Comparison of ENCODE assay signal across 16 cellular contexts in genomic region chr10:119393019-119393418, GRCh38.
A peak's percentile ranks its signal among the peaks of the same experiment; 100 is the strongest.
DNase-seq lines count a peak whose midpoint lies in the region; ATAC-seq and TF ChIP-seq lines count a peak whose summit lies in the region.
"Had no signal": no experiment of that assay in that cellular context is flagged by ENCODE, and none has a peak within 500 bp of the region (broad histone marks: within the 10 kb centered on the region; RNA-seq: fewer than 3 reads in every experiment).

No MANE protein-coding gene starts in this region.

- peaks cover 2% of the 10 kb centered on the region for H3K36me3 Mint-ChIP-seq in activated naive CD8-positive, alpha-beta T cell
- peaks cover 7% of the 10 kb centered on the region for H3K36me3 Mint-ChIP-seq in activated naive CD8-positive, alpha-beta T cell treated with anti-CD3 and anti-CD28 coated beads for 36 hours
- peaks cover 16% of the 10 kb centered on the region for H3K36me3 Mint-ChIP-seq in activated T-helper 17 cell treated with anti-CD3 and anti-CD28 coated beads, Interleukin-2, amount 50 U/mL, for 72 hours (ENCODE audit: low read depth)

- H3K4me3 Mint-ChIP-seq in activated naive CD8-positive, alpha-beta T cell, result no peak overlapping the region
- no peak overlapping the region for H3K4me3 Mint-ChIP-seq in activated naive CD8-positive, alpha-beta T cell treated with anti-CD3 and anti-CD28 coated beads for 36 hours
- H3K4me3 Mint-ChIP-seq in activated T-helper 17 cell treated with anti-CD3 and anti-CD28 coated beads, Interleukin-2, amount 50 U/mL, for 72 hours, result no peak overlapping the region
- H3K4me3 Mint-ChIP-seq: CD4-positive, CD25-positive, alpha-beta regulatory T cell; HFFc6 had no signal

- no peaks in the 10 kb centered on the region for H3K27me3 ChIP-seq in right cardiac atrium (ENCODE audit: control insufficient read depth, insufficient read depth)
- H3K27me3 ChIP-seq in thyroid gland, result no peaks in the 10 kb centered on the region

- no peaks in the 10 kb centered on the region for H3K27me3 Mint-ChIP-seq in activated naive CD8-positive, alpha-beta T cell
- H3K27me3 Mint-ChIP-seq in activated naive CD8-positive, alpha-beta T cell treated with anti-CD3 and anti-CD28 coated beads for 36 hours, result no peaks in the 10 kb centered on the region
- H3K27me3 Mint-ChIP-seq in activated T-helper 17 cell treated with anti-CD3 and anti-CD28 coated beads, Interleukin-2, amount 50 U/mL, for 72 hours, result no peaks in the 10 kb centered on the region
- H3K27me3 Mint-ChIP-seq: CD4-positive, CD25-positive, alpha-beta regulatory T cell had no signal

- H3K4me1 ChIP-seq in right cardiac atrium (ENCODE audit: control insufficient read depth, insufficient read depth, low read length), result peaks cover 20% of the 10 kb centered on the region
- peaks cover 8 to 29% of the 10 kb centered on the region in 2 donors for H3K4me1 ChIP-seq in thyroid gland

- in situ Hi-C loops in GM13977 (cut with MboI; ENCODE audit: low pct_unique_long_range_greater_than_20kb, low sequenced_read_pairs, unreplicated experiment), result no loop called here

- H3K4me3 ChIP-seq in right cardiac atrium (ENCODE audit: low read length) (no peak overlapping the region), thyroid gland (replicated peaks in 1 of 3) (no peak overlapping the region)
- H3K4me3 ChIP-seq: GM12878, GM23248, K562 had no signal

- intact Hi-C loops in right cardiac atrium (cut with DNase I) (no loop called here), thyroid gland (cut with DNase I) (no loop called here)

- H3K9me3 Mint-ChIP-seq in activated naive CD8-positive, alpha-beta T cell (ENCODE audit: low read depth), result no peaks in the 10 kb centered on the region
- no peaks in the 10 kb centered on the region for H3K9me3 Mint-ChIP-seq in activated naive CD8-positive, alpha-beta T cell treated with anti-CD3 and anti-CD28 coated beads for 36 hours
- H3K9me3 Mint-ChIP-seq in activated T-helper 17 cell treated with anti-CD3 and anti-CD28 coated beads, Interleukin-2, amount 50 U/mL, for 72 hours, result no peaks in the 10 kb centered on the region
- H3K9me3 Mint-ChIP-seq: HFFc6 had no signal

- peaks cover 12% of the 10 kb centered on the region for H3K4me1 Mint-ChIP-seq in activated naive CD8-positive, alpha-beta T cell (ENCODE audit: low read depth)
- peaks cover 16% of the 10 kb centered on the region for H3K4me1 Mint-ChIP-seq in activated naive CD8-positive, alpha-beta T cell treated with anti-CD3 and anti-CD28 coated beads for 36 hours
- peaks cover 15% of the 10 kb centered on the region for H3K4me1 Mint-ChIP-seq in activated T-helper 17 cell treated with anti-CD3 and anti-CD28 coated beads, Interleukin-2, amount 50 U/mL, for 72 hours

- no peaks in the 10 kb centered on the region for H3K36me3 ChIP-seq in thyroid gland

- 63% methylated on average over 13 of the region's 13 CpGs for WGBS in right cardiac atrium
- 48 to 50% methylated on average over 3 to 11 of the region's 13 CpGs for WGBS in thyroid gland, 2 donors

- H3K9me3 ChIP-seq in right cardiac atrium (ENCODE audit: control insufficient read depth, low read length) (no peaks in the 10 kb centered on the region), thyroid gland (no peaks in the 10 kb centered on the region)

- TF ChIP-seq CTCF in thyroid gland (IDR thresholded peaks at IDR 0.05), result peak in 1 of 6 experiments; percentile 6
- no peak for TF ChIP-seq CTCF in GM13977 (IDR thresholded peaks at IDR 0.05; ENCODE audit: extremely low read depth, insufficient read depth, missing control alignments)

- peak overlapping the region; percentile 10 for H3K27ac Mint-ChIP-seq in activated naive CD8-positive, alpha-beta T cell
- no peak overlapping the region for H3K27ac Mint-ChIP-seq in activated naive CD8-positive, alpha-beta T cell treated with anti-CD3 and anti-CD28 coated beads for 36 hours
- no peak overlapping the region for H3K27ac Mint-ChIP-seq in activated T-helper 17 cell treated with anti-CD3 and anti-CD28 coated beads, Interleukin-2, amount 50 U/mL, for 72 hours
- H3K27ac Mint-ChIP-seq: HFFc6 had no signal

- DNase-seq in activated naive CD8-positive, alpha-beta T cell treated with anti-CD3 and anti-CD28 coated beads for 36 hours, result no peak
- DNase-seq in right cardiac atrium, result peak in 2 of 3 donors; percentile 65 to 68
- peak; percentile 59 to 72 for DNase-seq in thyroid gland
- DNase-seq in GM13977 (ENCODE audit: low spot score), result no peak
- DNase-seq: CD4-positive, CD25-positive, alpha-beta regulatory T cell; GM23248; HFFc6; NCI-H1694; NCI-H2107; NCI-H446 had no signal

- H3K27ac ChIP-seq in right cardiac atrium (ENCODE audit: low read length) (no peak overlapping the region), thyroid gland (peak overlapping the region in 2 of 3 donors; percentile 28 to 53)
- H3K27ac ChIP-seq: GM23248 had no signal

- ATAC-seq in activated T-helper 17 cell treated with anti-CD3 and anti-CD28 coated beads, Interleukin-2, amount 50 U/mL, for 72 hours (replicated peaks), result peak; percentile 7
- ATAC-seq in right cardiac atrium, result peak; percentile 5 to 40
- no peak for ATAC-seq in HG02759 (IDR thresholded peaks at IDR 0.05; ENCODE audit: unreplicated experiment)
- ATAC-seq in HG02642 (IDR thresholded peaks at IDR 0.05; ENCODE audit: poor library complexity, unreplicated experiment), result no peak
- ATAC-seq: GM12878, K562 had no signal

- no peak for TF ChIP-seq POLR2A in thyroid gland (IDR thresholded peaks at IDR 0.05)

Comparison
In these comparisons a context has a peak if more than half of its experiments do, and no peak if none do; other contexts are left out.
1. DNase-seq: peak in right cardiac atrium (2 of 3) and thyroid gland (2 of 2); none in activated naive CD8-positive, alpha-beta T cell treated with anti-CD3 and anti-CD28 coated beads for 36 hours (single experiment) and GM13977 (single experiment).
2. ATAC-seq: peak in activated T-helper 17 cell treated with anti-CD3 and anti-CD28 coated beads, Interleukin-2, amount 50 U/mL, for 72 hours (single experiment) and right cardiac atrium (2 of 2); none in HG02759 (single experiment) and HG02642 (single experiment).